ENCODE assay signal across 27 cellular contexts in genomic region chr4:3820806-3821579, GRCh38. TPM values are rescaled to one million over a fixed set of nuclear protein-coding genes. Genes with fewer than 3 reads are reported as not detected.
"Had no signal": no experiment of that assay in that cellular context is flagged by ENCODE, and none has a peak within 500 bp of the region (broad histone marks: within the 10 kb centered on the region; RNA-seq: fewer than 3 reads in every experiment).

No MANE protein-coding gene starts in this region.

- H3K4me3 Mint-ChIP-seq: activated B cell treated with CpG ODN at 0.5 μM for 24 hours; activated CD4-positive, alpha-beta T cell treated with anti-CD3 and anti-CD28 coated beads for 36 hours; activated naive CD8-positive, alpha-beta T cell; activated T-cell treated with anti-CD3 and anti-CD28 coated beads, Interleukin-2, amount 50 U/mL, for 4 hours; natural killer cell treated with Interleukin-12 subunit alpha and Interleukin-12 subunit beta and Interleukin-15 and Interleukin-18, amount 100 ng/mL, for 72 hours; stimulated activated naive CD8-positive, alpha-beta T cell treated with anti-CD3 and anti-CD28 coated beads, Interleukin-15, Interleukin-2, amounts not matched to agents 100 ng/mL and 50 ng/mL, for 24 hours; T-cell had no signal

- H3K27ac ChIP-seq: adrenal gland, ascending aorta, brain microvascular endothelial cell, foreskin keratinocyte, spleen, tibial artery, uterus had no signal

- DNase-seq: activated B cell treated with CpG ODN at 0.5 μM for 24 hours; activated CD4-positive, alpha-beta T cell treated with anti-CD3 and anti-CD28 coated beads for 36 hours; activated CD4-positive, alpha-beta T cell treated with anti-CD3 and anti-CD28 coated beads, Interleukin-2, amount 50 U/mL, for 4 hours; activated CD8-positive, alpha-beta memory T cell treated with anti-CD3 and anti-CD28 coated beads for 24 hours; activated CD8-positive, alpha-beta memory T cell treated with anti-CD3 and anti-CD28 coated beads, Interleukin-2, amount 50 U/mL, for 4 hours; activated naive CD4-positive, alpha-beta T cell; activated T-cell treated with anti-CD3 and anti-CD28 coated beads, Interleukin-2, amount 50 U/mL, for 4 hours; adrenal gland; brain microvascular endothelial cell; caudate nucleus; effector memory CD4-positive, alpha-beta T cell; foreskin keratinocyte; left ventricle myocardium superior; mammary epithelial cell; midbrain; retina; spleen; stimulated activated CD4-positive, alpha-beta T cell treated with anti-CD3 and anti-CD28 coated beads, Interleukin-4, amount 100 ng/mL, for 24 hours; T-cell; T-helper 9 cell; tibial artery; uterus had no signal

- H3K9me3 ChIP-seq: adrenal gland, ascending aorta, tibial artery, uterus had no signal

- H3K36me3 ChIP-seq: adrenal gland, ascending aorta, brain microvascular endothelial cell, spleen, tibial artery, uterus had no signal

- H3K4me1 Mint-ChIP-seq: activated B cell treated with CpG ODN at 0.5 μM for 24 hours; activated CD4-positive, alpha-beta T cell treated with anti-CD3 and anti-CD28 coated beads for 36 hours; T-cell had no signal

- H3K4me3 ChIP-seq: adrenal gland, ascending aorta, spleen, tibial artery, uterus had no signal

- H3K9me3 Mint-ChIP-seq: activated B cell treated with CpG ODN at 0.5 μM for 24 hours; activated T-cell treated with anti-CD3 and anti-CD28 coated beads, Interleukin-2, amount 50 U/mL, for 4 hours; activated T-helper 2 cell treated with anti-CD3 and anti-CD28 coated beads, Interferon-gamma antibody, Interleukin-2, Interleukin-4, amounts not matched to agents 10 μg/mL and 5 μg/mL and 100 μg/mL, durations not matched to agents 14 hours and 24 hours and 36 hours; natural killer cell treated with Interleukin-12 subunit alpha and Interleukin-12 subunit beta and Interleukin-15 and Interleukin-18, amount 100 ng/mL, for 72 hours; stimulated activated naive CD8-positive, alpha-beta T cell treated with anti-CD3 and anti-CD28 coated beads, Interleukin-15, Interleukin-2, amounts not matched to agents 100 ng/mL and 50 ng/mL, for 24 hours; T-cell had no signal

- H3K27me3 ChIP-seq: adrenal gland, ascending aorta, brain microvascular endothelial cell, foreskin keratinocyte, uterus had no signal

- H3K36me3 Mint-ChIP-seq: activated naive CD8-positive, alpha-beta T cell; natural killer cell treated with Interleukin-12 subunit alpha and Interleukin-12 subunit beta and Interleukin-15 and Interleukin-18, amount 100 ng/mL, for 72 hours; T-cell had no signal

- H3K4me1 ChIP-seq: adrenal gland, ascending aorta, foreskin keratinocyte, spleen, tibial artery, uterus had no signal

- H3K27ac Mint-ChIP-seq: activated B cell treated with CpG ODN at 0.5 μM for 24 hours; activated CD4-positive, alpha-beta T cell treated with anti-CD3 and anti-CD28 coated beads for 36 hours; activated naive CD8-positive, alpha-beta T cell; activated T-helper 2 cell treated with anti-CD3 and anti-CD28 coated beads, Interferon-gamma antibody, Interleukin-2, Interleukin-4, amounts not matched to agents 10 μg/mL and 5 μg/mL and 100 μg/mL, durations not matched to agents 14 hours and 24 hours and 36 hours; natural killer cell treated with Interleukin-12 subunit alpha and Interleukin-12 subunit beta and Interleukin-15 and Interleukin-18, amount 100 ng/mL, for 72 hours; stimulated activated naive CD8-positive, alpha-beta T cell treated with anti-CD3 and anti-CD28 coated beads, Interleukin-15, Interleukin-2, amounts not matched to agents 100 ng/mL and 50 ng/mL, for 24 hours; T-cell had no signal

- ATAC-seq: activated CD4-positive, alpha-beta T cell treated with anti-CD3 and anti-CD28 coated beads for 36 hours; activated T-cell treated with anti-CD3 and anti-CD28 coated beads, Interleukin-2, amount 50 U/mL, for 4 hours; foreskin keratinocyte; left ventricle myocardium superior; T-cell had no signal

- H3K27me3 Mint-ChIP-seq: activated naive CD8-positive, alpha-beta T cell; stimulated activated naive CD8-positive, alpha-beta T cell treated with anti-CD3 and anti-CD28 coated beads, Interleukin-15, Interleukin-2, amounts not matched to agents 100 ng/mL and 50 ng/mL, for 24 hours had no signal

RNA-seq across cellular contexts. Expression of gene ADRA2C, which starts 54.8 kb away (rescaled TPM):
- total RNA-seq: activated B cell treated with CpG ODN at 0.5 μM for 24 hours; activated CD4-positive, alpha-beta T cell treated with anti-CD3 and anti-CD28 coated beads for 36 hours; activated T-cell treated with anti-CD3 and anti-CD28 coated beads, Interleukin-2, amount 50 U/mL, for 4 hours; activated T-helper 2 cell treated with anti-CD3 and anti-CD28 coated beads, Interferon-gamma antibody, Interleukin-2, Interleukin-4, amounts not matched to agents 10 μg/mL and 5 μg/mL and 100 μg/mL, durations not matched to agents 14 hours and 24 hours and 36 hours; natural killer cell treated with Interleukin-12 subunit alpha and Interleukin-12 subunit beta and Interleukin-15 and Interleukin-18, amount 100 ng/mL, for 72 hours had no signal
